Comparison of ENCODE assay signal across 29 cellular contexts in the genomic region with DNA sequence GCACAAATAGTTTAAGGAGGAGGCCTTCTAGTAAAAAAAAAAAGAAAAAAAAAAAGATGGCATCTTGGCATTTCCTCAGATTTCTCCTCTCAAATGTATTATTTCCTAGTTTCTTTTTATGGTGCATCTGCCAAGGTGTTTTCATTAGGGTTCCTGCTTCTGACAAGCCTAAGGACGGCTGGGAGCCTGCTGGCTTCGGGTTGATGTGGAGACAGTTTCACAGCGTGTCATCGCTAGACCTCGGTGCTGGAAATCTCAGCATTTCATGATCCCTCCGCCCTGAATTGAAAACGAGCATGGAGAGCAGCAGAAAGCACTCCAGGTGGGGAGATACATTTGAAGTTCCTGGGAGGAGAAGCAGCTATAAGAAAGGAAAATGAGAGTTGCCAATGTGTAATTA.
DNase-seq lines count a peak whose midpoint lies in the region; ATAC-seq, FAIRE-seq and TF ChIP-seq lines count a peak whose summit lies in the region.
"Had no signal": no experiment of that assay in that cellular context is flagged by ENCODE, and none has a peak within 500 bp of the region (broad histone marks: within the 10 kb centered on the region; RNA-seq: fewer than 3 reads in every experiment).

No MANE protein-coding gene starts in this region.

- H3K4me2 ChIP-seq in H9 (ENCODE audit: insufficient read depth, insufficient read length, low read length) (no peak overlapping the region), PC-9 (no peak overlapping the region), keratinocyte (ENCODE audit: control insufficient read depth, extremely low read depth, insufficient read depth, low read depth, low read length) (no peak overlapping the region)
- H3K4me2 ChIP-seq: KMS-11 had no signal

- no peak overlapping the region for H2BK20ac ChIP-seq in H9 (ENCODE audit: low read depth, low read length, poor library complexity, severe bottlenecking)

- H3K4ac ChIP-seq in H9 (ENCODE audit: low read depth, low read length): no peak overlapping the region

- WGBS in H9 (ENCODE audit: extremely low coverage, insufficient read length, low lambda C conversion rate): no CpG with 5 or more reads among the region's 7 CpGs

- no peaks in the 10 kb centered on the region for H3K9me2 ChIP-seq in PC-9 (ENCODE audit: insufficient read depth)

- H3K36me3 ChIP-seq in PC-9 (ENCODE audit: low read depth): no peaks in the 10 kb centered on the region
- no peaks in the 10 kb centered on the region for H3K36me3 ChIP-seq in keratinocyte (ENCODE audit: control insufficient read depth in 2 of 2, extremely low read depth in 1 of 2, insufficient read depth in 2 of 2, low read length in 2 of 2)
- no peaks in the 10 kb centered on the region for H3K36me3 ChIP-seq in CD8-positive, alpha-beta memory T cell (ENCODE audit: insufficient read depth, low read length)
- H3K36me3 ChIP-seq: HAP-1, Peyer's patch had no signal

- no peak overlapping the region for H2BK5ac ChIP-seq in H9 (ENCODE audit: insufficient read length, low read length)

- no peak overlapping the region for H2BK120ac ChIP-seq in H9 (ENCODE audit: low read depth, low read length, poor library complexity, severe bottlenecking)

- BruUV-seq in PC-9 (replicated peaks; lab: Mats Ljungman, UMichigan): no TSS peak

- no peak overlapping the region for H3K4me3 Mint-ChIP-seq in H9
- H3K4me3 Mint-ChIP-seq in CD8-positive, alpha-beta memory T cell: no peak overlapping the region
- H3K4me3 Mint-ChIP-seq: B cell; CD8-positive, alpha-beta T cell; IgD-negative memory B cell had no signal

- peaks cover 0 to 2% of the 10 kb centered on the region in 2 experiments; a peak in 1 of 5 replicates for H3K9me3 Mint-ChIP-seq in H9
- H3K9me3 Mint-ChIP-seq in CD8-positive, alpha-beta memory T cell: peaks cover 6 to 31% (median 11%) of the 10 kb centered on the region in 5 donors

- peak overlapping the region; percentile 22 for H2AFZ ChIP-seq in H9 (ENCODE audit: low read length)
- H2AFZ ChIP-seq in PC-9: peak overlapping the region; percentile 65; the same call in 1 of the 2 replicates
- peak overlapping the region; percentile 68 for H2AFZ ChIP-seq in keratinocyte (ENCODE audit: control insufficient read depth, low read length)
- H2AFZ ChIP-seq: GM23248 had no signal

- H3K4me1 Mint-ChIP-seq in H9: peaks cover 14 to 15% of the 10 kb centered on the region in 2 experiments
- no peaks in the 10 kb centered on the region for H3K4me1 Mint-ChIP-seq in CD8-positive, alpha-beta memory T cell
- H3K4me1 Mint-ChIP-seq: B cell, IgD-negative memory B cell had no signal

- intact Hi-C loops in PC-9 (cut with micrococcal nuclease; ENCODE audit: unreplicated experiment): no loop called here

- dilution Hi-C loops in keratinocyte (cut with MboI; ENCODE audit: extremely low pct_ligation_motif_present, low sequenced_read_pairs): no loop called here

- no peak overlapping the region for H2AK5ac ChIP-seq in H9 (ENCODE audit: insufficient read length, low read length)

- DNase-seq in NCI-H146 (lab: John Stamatoyannopoulos, UW) (peak; percentile 17), NCI-H146 treated with DMSO at 0.1 percent for 48 hours (lab: John Stamatoyannopoulos, UW; ENCODE audit: unreplicated experiment) (no peak), H9 (no peak), PC-9 (no peak), keratinocyte (ENCODE audit: low read depth, low spot score) (no peak), NCI-H82 treated with DMSO at 0.1 percent for 48 hours (lab: John Stamatoyannopoulos, UW; ENCODE audit: unreplicated experiment) (no peak)
- no peak for DNase-seq in CD8-positive, alpha-beta memory T cell
- DNase-seq: Calu3; CD8-positive, alpha-beta T cell; DMS79 treated with DMSO at 0.1 percent for 48 hours; GM23248; NCI-H1092; NCI-H1417 treated with DMSO at 0.1 percent for 48 hours; NCI-H187 treated with DMSO at 0.1 percent for 48 hours; NCI-H226; NCI-H510A; Peyer's patch; SHP77 treated with DMSO at 0.1 percent for 48 hours; T-helper 2 cell had no signal

- H3K18ac ChIP-seq in H9 (ENCODE audit: insufficient read length, low read depth, low read length): no peak overlapping the region

- H3K56ac ChIP-seq in H9 (ENCODE audit: insufficient read length, low read depth, low read length): no peak overlapping the region

- POLR2A ChIA-PET in PC-9 (lab: Charles Lee; ENCODE audit: unreplicated experiment): no interaction called here
- POLR2A ChIA-PET in CD8-positive, alpha-beta memory T cell (lab: Charles Lee): no interaction called here

- no peak for ATAC-seq in GM18870 (IDR thresholded peaks at IDR 0.05; ENCODE audit: unreplicated experiment)
- ATAC-seq: CD8-positive, alpha-beta T cell had no signal

- no peak overlapping the region for H3K23ac ChIP-seq in H9 (ENCODE audit: insufficient read length, low read depth, low read length)

- H3F3A ChIP-seq in PC-9 (ENCODE audit: insufficient read depth, low read depth): no peaks in the 10 kb centered on the region; the same call in 1 of the 2 replicates

- H3K27me3 Mint-ChIP-seq in H9 (ENCODE audit: low read depth): no peaks in the 10 kb centered on the region
- H3K27me3 Mint-ChIP-seq in CD8-positive, alpha-beta memory T cell: no peaks in the 10 kb centered on the region
- H3K27me3 Mint-ChIP-seq: B cell, IgD-negative memory B cell had no signal

- H3K23me2 ChIP-seq in H9 (ENCODE audit: insufficient read length, low read depth, low read length, poor library complexity, severe bottlenecking): no peaks in the 10 kb centered on the region

- no peaks in the 10 kb centered on the region for H3K9me1 ChIP-seq in keratinocyte (ENCODE audit: control insufficient read depth, extremely low read depth, insufficient read depth, low read length)

- no peak for TF ChIP-seq CTCF in H9 (conservative IDR thresholded peaks at IDR 0.05)
- TF ChIP-seq CTCF in PC-9 (conservative IDR thresholded peaks at IDR 0.05): no peak
- no peak for TF ChIP-seq CTCF in keratinocyte (optimal IDR thresholded peaks at IDR 0.05 in 1 of 3, IDR thresholded peaks at IDR 0.05 in 1 of 3, conservative IDR thresholded peaks at IDR 0.05 in 1 of 3; ENCODE audit: extremely low read depth in 1 of 3, insufficient read depth in 2 of 3, low read length in 3 of 3)

- H3K79me2 ChIP-seq in H9 (ENCODE audit: insufficient read depth, low read length): no peaks in the 10 kb centered on the region
- no peaks in the 10 kb centered on the region for H3K79me2 ChIP-seq in PC-9 (ENCODE audit: low read depth)
- H3K79me2 ChIP-seq in keratinocyte (ENCODE audit: control insufficient read depth, insufficient read depth, low read length): no peaks in the 10 kb centered on the region

- H3K27me3 ChIP-seq in H9 (ENCODE audit: insufficient read depth, low read length) (no peaks in the 10 kb centered on the region), PC-9 (ENCODE audit: insufficient read depth, low read depth) (no peaks in the 10 kb centered on the region), keratinocyte (ENCODE audit: control insufficient read depth, extremely low read depth, insufficient read depth, low read length) (no peaks in the 10 kb centered on the region)
- H3K27me3 ChIP-seq in CD8-positive, alpha-beta memory T cell (ENCODE audit: insufficient read depth, low read length, poor library complexity, severe bottlenecking): no peaks in the 10 kb centered on the region
- H3K27me3 ChIP-seq: Peyer's patch had no signal

- H4K5ac ChIP-seq in H9 (ENCODE audit: insufficient read length, low read depth, low read length): no peak overlapping the region

- no peak overlapping the region for H3T11ph ChIP-seq in H9 (ENCODE audit: low read length)

- H2BK15ac ChIP-seq in H9 (ENCODE audit: low read depth, low read length): no peak overlapping the region

- no peak overlapping the region for H3K27ac ChIP-seq in H9 (ENCODE audit: insufficient read length, low read depth, low read length)
- H3K27ac ChIP-seq in PC-9: no peak overlapping the region
- H3K27ac ChIP-seq in keratinocyte (ENCODE audit: control insufficient read depth, insufficient read depth, low read length): no peak overlapping the region
- H3K27ac ChIP-seq in CD8-positive, alpha-beta memory T cell (ENCODE audit: low read depth, low read length): no peak overlapping the region
- H3K27ac ChIP-seq: 22Rv1, C4-2B, GM23248, HL-60, KMS-11, Peyer's patch, SK-N-MC had no signal

- H4K91ac ChIP-seq in H9 (ENCODE audit: insufficient read length, low read depth, low read length): no peak overlapping the region

- H3K36me3 Mint-ChIP-seq in H9 (ENCODE audit: insufficient read depth in 1 of 3, low read depth in 3 of 3): no peaks in the 10 kb centered on the region; a peak in 1 of 7 replicates
- no peaks in the 10 kb centered on the region for H3K36me3 Mint-ChIP-seq in CD8-positive, alpha-beta memory T cell
- H3K36me3 Mint-ChIP-seq: CD8-positive, alpha-beta T cell; IgD-negative memory B cell had no signal

- no peak overlapping the region for H4K8ac ChIP-seq in H9 (replicated peaks; ENCODE audit: insufficient read length, low read depth, low read length)

- H3K14ac ChIP-seq in H9 (ENCODE audit: insufficient read depth, low read length): no peak overlapping the region

- no peak overlapping the region for H3K4me3 ChIP-seq in PC-9
- no peak overlapping the region for H3K4me3 ChIP-seq in keratinocyte (ENCODE audit: control insufficient read depth in 2 of 3, extremely low read depth in 1 of 3, insufficient read depth in 2 of 3, low read depth in 1 of 3, low read length in 3 of 3)
- H3K4me3 ChIP-seq in CD8-positive, alpha-beta memory T cell (ENCODE audit: low read length): no peak overlapping the region
- H3K4me3 ChIP-seq: GM23248, HAP-1, Peyer's patch, SK-N-MC had no signal

- no peak overlapping the region for H2BK12ac ChIP-seq in H9 (ENCODE audit: insufficient read length, low read depth, low read length)

- no peaks in the 10 kb centered on the region for H3K4me1 ChIP-seq in H9 (ENCODE audit: insufficient read depth, low read length)
- H3K4me1 ChIP-seq in PC-9 (replicated peaks; ENCODE audit: insufficient read depth): no peaks in the 10 kb centered on the region
- peaks cover 11% of the 10 kb centered on the region for H3K4me1 ChIP-seq in keratinocyte (ENCODE audit: control insufficient read depth, extremely low read depth, insufficient read depth, low read length)
- no peaks in the 10 kb centered on the region for H3K4me1 ChIP-seq in CD8-positive, alpha-beta memory T cell (ENCODE audit: insufficient read depth, low read length)
- H3K4me1 ChIP-seq: HAP-1, Peyer's patch had no signal

- no peaks in the 10 kb centered on the region for H4K20me1 ChIP-seq in H9 (ENCODE audit: control insufficient read depth, insufficient read depth, insufficient read length)
- no peaks in the 10 kb centered on the region for H4K20me1 ChIP-seq in PC-9 (ENCODE audit: insufficient read depth)
- no peaks in the 10 kb centered on the region for H4K20me1 ChIP-seq in keratinocyte (ENCODE audit: control insufficient read depth, extremely low read depth, insufficient read depth, low read length)

- CTCF ChIA-PET in PC-9 (lab: Charles Lee): no interaction called here
- CTCF ChIA-PET in CD8-positive, alpha-beta memory T cell (lab: Charles Lee): no interaction called here

- no peak for FAIRE-seq in keratinocyte (lab: Jason Lieb, UNC)
- FAIRE-seq: GM12892 had no signal

- H3K79me1 ChIP-seq in H9 (ENCODE audit: insufficient read depth, low read depth, low read length, poor library complexity, severe bottlenecking): no peaks in the 10 kb centered on the region

- H3K9me3 ChIP-seq in H9 (ENCODE audit: control insufficient read depth, low read depth, low read length): no peaks in the 10 kb centered on the region
- H3K9me3 ChIP-seq in PC-9 (ENCODE audit: insufficient read depth, low read depth): no peaks in the 10 kb centered on the region
- H3K9me3 ChIP-seq in keratinocyte (ENCODE audit: control insufficient read depth, low read depth, low read length): no peaks in the 10 kb centered on the region
- no peaks in the 10 kb centered on the region for H3K9me3 ChIP-seq in CD8-positive, alpha-beta memory T cell (ENCODE audit: low read length)
- H3K9me3 ChIP-seq: HAP-1, Peyer's patch had no signal

- peak overlapping the region in 2 of 3 experiments; percentile 15 to 19; a peak in 2 of 7 replicates for H3K27ac Mint-ChIP-seq in H9
- H3K27ac Mint-ChIP-seq in CD8-positive, alpha-beta memory T cell: no peak overlapping the region
- H3K27ac Mint-ChIP-seq: B cell; CD8-positive, alpha-beta T cell; IgD-negative memory B cell had no signal

- H3K9ac ChIP-seq in H9 (ENCODE audit: extremely low read depth, insufficient read length, low read length): no peak overlapping the region
- H3K9ac ChIP-seq in keratinocyte (ENCODE audit: control insufficient read depth, extremely low read depth, insufficient read depth, low read length): no peak overlapping the region
- H3K9ac ChIP-seq: GM23248, KMS-11 had no signal

Comparison
In these comparisons a context has a peak if more than half of its experiments do, and no peak if none do; other contexts are left out.
1. H3K27ac Mint-ChIP-seq: peak in H9 (2 of 3); none in CD8-positive, alpha-beta memory T cell (0 of 8).
2. Peak in every context shown above with its lines, with median percentiles within 50 percentile points of each other: H2AFZ ChIP-seq.